ENCODE assay signal across 9 cellular contexts in the genomic region with DNA sequence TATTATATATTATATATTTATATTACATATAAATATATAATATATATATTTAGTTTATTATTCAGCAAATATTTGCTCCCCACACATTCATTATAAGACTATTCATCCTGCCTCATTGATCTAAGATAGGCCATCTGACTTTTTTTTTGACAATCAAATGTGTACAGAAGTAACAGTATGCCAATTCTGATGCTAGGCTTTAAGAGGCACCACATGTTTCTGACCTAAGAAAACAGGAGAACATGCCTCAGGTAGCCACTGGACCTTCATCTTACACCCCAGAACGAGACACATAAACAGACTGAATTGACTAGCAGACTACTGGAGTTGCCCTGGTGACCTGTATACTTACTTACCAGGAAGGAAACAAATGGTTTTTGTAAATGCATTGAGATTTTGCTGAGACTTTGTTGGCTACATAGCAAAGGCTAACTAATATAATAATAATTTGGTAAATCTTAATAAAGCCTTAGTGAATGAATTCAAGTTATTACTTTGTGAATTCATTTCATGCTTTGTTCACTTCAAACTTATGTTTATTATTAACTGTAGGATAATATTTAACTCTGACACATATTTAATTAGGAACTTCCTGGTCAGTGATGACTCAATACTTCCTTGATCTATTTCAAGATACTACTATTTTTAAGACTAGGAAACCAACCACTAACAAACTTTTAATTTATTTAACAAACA. TPM values are rescaled to one million over a fixed set of nuclear protein-coding genes. Genes with fewer than 3 reads are reported as not detected.
DNase-seq lines count a peak whose midpoint lies in the region; ATAC-seq, FAIRE-seq and TF ChIP-seq lines count a peak whose summit lies in the region.
"Had no signal": no experiment of that assay in that cellular context is flagged by ENCODE, and none has a peak within 500 bp of the region (broad histone marks: within the 10 kb centered on the region; RNA-seq: fewer than 3 reads in every experiment).

No MANE protein-coding gene starts in this region.

- H3K4me1 Mint-ChIP-seq in effector memory CD8-positive, alpha-beta T cell (ENCODE audit: low read depth in 2 of 2): no peaks in the 10 kb centered on the region

- H3K9me3 Mint-ChIP-seq in effector memory CD8-positive, alpha-beta T cell: no peaks in the 10 kb centered on the region

- H3K36me3 Mint-ChIP-seq in effector memory CD8-positive, alpha-beta T cell (ENCODE audit: insufficient read depth): peaks cover 5% of the 10 kb centered on the region

- H3K36me3 ChIP-seq in MG63: no peaks in the 10 kb centered on the region

- H3K27me3 ChIP-seq in MG63: no peaks in the 10 kb centered on the region

- H3K27ac Mint-ChIP-seq in effector memory CD8-positive, alpha-beta T cell: no peak overlapping the region

- no peak for FAIRE-seq in D721Med (lab: Jason Lieb, UNC)

- no peak overlapping the region for H3K4me3 Mint-ChIP-seq in effector memory CD8-positive, alpha-beta T cell

- H3K4me3 ChIP-seq in MG63: no peak overlapping the region

- ATAC-seq in GM21786 (IDR thresholded peaks at IDR 0.05; ENCODE audit: unreplicated experiment): peak; percentile 95
- no peak for ATAC-seq in effector memory CD8-positive, alpha-beta T cell (replicated peaks)

- no peaks in the 10 kb centered on the region for H3K9me3 ChIP-seq in MG63

- no peak for TF ChIP-seq CTCF in D721Med (IDR thresholded peaks at IDR 0.05; ENCODE audit: insufficient read depth, missing control alignments)

- H3K27me3 Mint-ChIP-seq in effector memory CD8-positive, alpha-beta T cell: peaks cover 0 to 8% of the 10 kb centered on the region in 2 donors

- DNase-seq in GM03348 (ENCODE audit: low spot score): peak; percentile 40
- DNase-seq in M059J (ENCODE audit: low read depth): peak; percentile 81
- DNase-seq in iris pigment epithelial cell (ENCODE audit: low read depth): peak; percentile 41
- no peak for DNase-seq in NCI-H1436 (lab: John Stamatoyannopoulos, UW)
- no peak for DNase-seq in effector memory CD8-positive, alpha-beta T cell
- no peak for DNase-seq in D721Med (ENCODE audit: insufficient read length, low spot score)
- no peak for DNase-seq in MG63
- DNase-seq: activated CD4-positive, CD25-positive, alpha-beta regulatory T cell treated with anti-CD3 and anti-CD28 coated beads, Interleukin-2, amount 50 U/mL, for 72 hours had no signal

RNA-seq across cellular contexts. Expression of gene MYO6, which starts 13.4 kb away (rescaled TPM):
- total RNA-seq in M059J (2014; rRNA removed; shearing (Covaris generic)): 2.2 and 8.2 TPM in 2 replicates
- 3.5 and 4.1 TPM in 2 replicates for total RNA-seq in MG63 (2014; rRNA removed; shearing (Covaris generic); ENCODE audit: low replicate concordance)

Comparison
In these comparisons a context has a peak if more than half of its experiments do, and no peak if none do; other contexts are left out.
1. DNase-seq: peak in GM03348 (single experiment), M059J (single experiment) and iris pigment epithelial cell (single experiment); none in NCI-H1436 (single experiment), effector memory CD8-positive, alpha-beta T cell (0 of 3), D721Med (single experiment) and MG63 (single experiment).